In the genomic region with DNA sequence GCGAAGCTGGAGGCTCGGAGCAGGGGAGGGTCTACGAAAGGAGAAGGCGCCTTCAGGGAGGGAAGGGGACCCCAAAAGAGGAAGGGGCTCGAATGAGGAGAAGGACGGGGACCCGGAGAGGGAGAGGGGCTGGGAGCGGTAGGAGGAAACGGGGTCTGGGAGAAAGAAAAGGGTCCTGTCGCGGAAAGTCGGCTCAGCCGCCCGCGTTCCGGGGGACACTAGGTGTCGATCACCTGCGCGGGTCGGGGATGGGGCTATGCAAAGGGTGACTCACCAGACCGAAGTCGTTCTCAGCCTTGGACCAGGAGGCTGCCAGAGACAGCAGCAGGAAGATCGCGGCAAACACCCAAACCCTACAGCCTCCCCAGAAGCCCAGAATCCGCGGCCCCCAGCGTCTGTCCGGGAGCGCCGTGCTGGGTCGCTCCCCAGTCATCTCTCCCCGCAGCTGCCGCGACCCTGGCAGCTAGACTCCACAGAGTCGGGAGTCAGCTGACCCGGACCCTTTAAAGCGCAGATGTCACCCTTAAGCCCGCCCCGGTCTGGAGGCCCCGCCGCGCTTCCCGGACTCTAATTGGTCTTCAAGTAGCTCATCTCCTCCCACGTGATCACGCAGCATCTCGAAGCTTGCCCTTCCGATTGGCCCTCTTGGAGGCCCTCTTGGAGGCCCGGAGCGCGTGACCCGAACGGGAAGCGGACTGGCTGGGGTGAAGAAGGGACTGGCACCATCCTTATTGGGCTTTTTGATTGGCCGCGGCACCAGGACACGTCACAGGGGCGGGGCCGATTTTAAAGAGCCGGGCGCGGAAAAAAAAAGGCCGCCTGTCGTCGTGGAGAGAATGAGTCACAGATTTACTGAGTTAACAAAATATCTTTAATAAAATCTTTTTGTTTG, we compare ENCODE assay signal across 1 cellular context.
A peak's percentile ranks its signal among the peaks of the same experiment; 100 is the strongest.
TF ChIP-seq lines count a peak whose summit lies in the region.

A gene (minus strand): TSS at position 478 of the 892 bp plus-strand sequence. CDS start 45 bp downstream, at position 433.

TF ChIP-seq in K562, 482 proteins besides CTCF, POLR2A, EP300 and RAD21 (continued from another document and continues in another):
- TF ChIP-seq MCM5 (IDR thresholded peaks at IDR 0.05; ENCODE audit: low read depth): no peak
- TF ChIP-seq NFXL1 (CRISPR knock-in tag; IDR thresholded peaks at IDR 0.05): no peak
- TF ChIP-seq, protein P1, sequence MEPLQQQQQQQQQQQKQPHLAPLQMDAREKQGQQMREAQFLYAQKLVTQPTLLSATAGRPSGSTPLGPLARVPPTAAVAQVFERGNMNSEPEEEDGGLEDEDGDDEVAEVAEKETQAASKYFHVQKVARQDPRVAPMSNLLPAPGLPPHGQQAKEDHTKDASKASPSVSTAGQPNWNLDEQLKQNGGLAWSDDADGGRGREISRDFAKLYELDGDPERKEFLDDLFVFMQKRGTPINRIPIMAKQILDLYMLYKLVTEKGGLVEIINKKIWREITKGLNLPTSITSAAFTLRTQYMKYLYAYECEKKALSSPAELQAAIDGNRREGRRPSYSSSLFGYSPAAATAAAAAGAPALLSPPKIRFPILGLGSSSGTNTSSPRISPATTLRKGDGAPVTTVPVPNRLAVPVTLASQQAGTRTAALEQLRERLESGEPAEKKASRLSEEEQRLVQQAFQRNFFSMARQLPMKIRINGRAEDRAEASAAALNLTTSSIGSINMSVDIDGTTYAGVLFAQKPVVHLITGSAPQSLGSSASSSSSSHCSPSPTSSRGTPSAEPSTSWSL (CRISPR knock-in tag; IDR thresholded peaks at IDR 0.05; ENCODE audit: borderline replicate concordance): 0 out of 2 replicates have a peak, but pooled peaks have one; percentile 64
- TF ChIP-seq HNRNPLL (IDR thresholded peaks at IDR 0.05; ENCODE audit: low read depth, low read length, poor library complexity, severe bottlenecking): peak; percentile 5
- peak; percentile 97 for TF ChIP-seq FOXJ2 (tag; IDR thresholded peaks at IDR 0.05)
- no peak for TF ChIP-seq HNRNPL (IDR thresholded peaks at IDR 0.05; ENCODE audit: low read depth, low read length)
- peak; percentile 99 for TF ChIP-seq RAD51 (IDR thresholded peaks at IDR 0.05; ENCODE audit: borderline replicate concordance, low read depth)
- TF ChIP-seq ZSCAN32 (CRISPR knock-in tag; IDR thresholded peaks at IDR 0.05): peak; percentile 76; the same call in 1 of the 2 replicates
- peak; percentile 78 for TF ChIP-seq GABPA (tag; conservative IDR thresholded peaks at IDR 0.05; ENCODE audit: low read depth)
- peak; percentile 42; the same call in 1 of the 2 replicates for TF ChIP-seq MXI1 (IDR thresholded peaks at IDR 0.05; ENCODE audit: low read depth, low read length)
- TF ChIP-seq PHF20 (IDR thresholded peaks at IDR 0.05; ENCODE audit: partially characterized antibody): peak; percentile 68
- TF ChIP-seq, protein P2, sequence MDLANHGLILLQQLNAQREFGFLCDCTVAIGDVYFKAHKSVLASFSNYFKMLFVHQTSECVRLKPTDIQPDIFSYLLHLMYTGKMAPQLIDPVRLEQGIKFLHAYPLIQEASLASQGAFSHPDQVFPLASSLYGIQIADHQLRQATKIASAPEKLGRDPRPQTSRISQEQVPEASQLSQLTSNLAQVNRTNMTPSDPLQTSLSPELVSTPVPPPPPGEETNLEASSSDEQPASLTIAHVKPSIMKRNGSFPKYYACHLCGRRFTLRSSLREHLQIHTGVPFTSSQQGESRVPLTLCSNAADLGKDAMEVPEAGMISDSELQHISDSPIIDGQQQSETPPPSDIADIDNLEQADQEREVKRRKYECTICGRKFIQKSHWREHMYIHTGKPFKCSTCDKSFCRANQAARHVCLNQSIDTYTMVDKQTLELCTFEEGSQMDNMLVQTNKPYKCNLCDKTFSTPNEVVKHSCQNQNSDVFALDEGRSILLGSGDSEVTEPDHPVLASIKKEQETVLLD (IDR thresholded peaks at IDR 0.05): peak; percentile 68; the same call in 1 of the 2 replicates
- TF ChIP-seq DPF2 (IDR thresholded peaks at IDR 0.05): peak; percentile 48
- TF ChIP-seq TCF3 (CRISPR knock-in tag; IDR thresholded peaks at IDR 0.05): peak; percentile 15; the same call in 1 of the 2 replicates
- TF ChIP-seq BRD4 (IDR thresholded peaks at IDR 0.05): no peak
- TF ChIP-seq CREM (IDR thresholded peaks at IDR 0.05; ENCODE audit: low read depth): peak; percentile 96
- TF ChIP-seq, protein P3, sequence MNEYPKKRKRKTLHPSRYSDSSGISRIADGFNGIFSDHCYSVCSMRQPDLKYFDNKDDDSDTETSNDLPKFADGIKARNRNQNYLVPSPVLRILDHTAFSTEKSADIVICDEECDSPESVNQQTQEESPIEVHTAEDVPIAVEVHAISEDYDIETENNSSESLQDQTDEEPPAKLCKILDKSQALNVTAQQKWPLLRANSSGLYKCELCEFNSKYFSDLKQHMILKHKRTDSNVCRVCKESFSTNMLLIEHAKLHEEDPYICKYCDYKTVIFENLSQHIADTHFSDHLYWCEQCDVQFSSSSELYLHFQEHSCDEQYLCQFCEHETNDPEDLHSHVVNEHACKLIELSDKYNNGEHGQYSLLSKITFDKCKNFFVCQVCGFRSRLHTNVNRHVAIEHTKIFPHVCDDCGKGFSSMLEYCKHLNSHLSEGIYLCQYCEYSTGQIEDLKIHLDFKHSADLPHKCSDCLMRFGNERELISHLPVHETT (CRISPR knock-in tag; conservative IDR thresholded peaks at IDR 0.05 in 1 of 2, IDR thresholded peaks at IDR 0.05 in 1 of 2): peak in 1 of 2 experiments; percentile 58; a peak in 1 of 4 replicates
- TF ChIP-seq KLF6 (CRISPR knock-in tag; IDR thresholded peaks at IDR 0.05; ENCODE audit: borderline replicate concordance): peak; percentile 70; the same call in 1 of the 2 replicates
- no peak for TF ChIP-seq KAT8 (IDR thresholded peaks at IDR 0.05; ENCODE audit: low read depth)
- TF ChIP-seq KDM4B (IDR thresholded peaks at IDR 0.05; ENCODE audit: borderline replicate concordance in 2 of 2, low read depth in 1 of 2): peak in 1 of 2 experiments; percentile 69; a peak in 1 of 4 replicates
- TF ChIP-seq HMGN3 (IDR thresholded peaks at IDR 0.05; ENCODE audit: borderline replicate concordance, extremely low read depth, insufficient read length, low read depth, low read length): peak; percentile 88
- TF ChIP-seq ZNF143 (CRISPR knock-in tag; IDR thresholded peaks at IDR 0.05): no peak
- TF ChIP-seq HDAC2 (IDR thresholded peaks at IDR 0.05): peak; percentile 97
- TF ChIP-seq, protein P4, sequence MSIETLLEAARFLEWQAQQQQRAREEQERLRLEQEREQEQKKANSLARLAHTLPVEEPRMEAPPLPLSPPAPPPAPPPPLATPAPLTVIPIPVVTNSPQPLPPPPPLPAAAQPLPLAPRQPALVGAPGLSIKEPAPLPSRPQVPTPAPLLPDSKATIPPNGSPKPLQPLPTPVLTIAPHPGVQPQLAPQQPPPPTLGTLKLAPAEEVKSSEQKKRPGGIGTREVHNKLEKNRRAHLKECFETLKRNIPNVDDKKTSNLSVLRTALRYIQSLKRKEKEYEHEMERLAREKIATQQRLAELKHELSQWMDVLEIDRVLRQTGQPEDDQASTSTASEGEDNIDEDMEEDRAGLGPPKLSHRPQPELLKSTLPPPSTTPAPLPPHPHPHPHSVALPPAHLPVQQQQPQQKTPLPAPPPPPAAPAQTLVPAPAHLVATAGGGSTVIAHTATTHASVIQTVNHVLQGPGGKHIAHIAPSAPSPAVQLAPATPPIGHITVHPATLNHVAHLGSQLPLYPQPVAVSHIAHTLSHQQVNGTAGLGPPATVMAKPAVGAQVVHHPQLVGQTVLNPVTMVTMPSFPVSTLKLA (conservative IDR thresholded peaks at IDR 0.05): peak; percentile 99
- TF ChIP-seq TAF1 (IDR thresholded peaks at IDR 0.05; ENCODE audit: control insufficient read depth, extremely low read depth, insufficient read depth, low read length, severe bottlenecking): peak; percentile 80
- TF ChIP-seq ZNF699 (CRISPR knock-in tag; IDR thresholded peaks at IDR 0.05; ENCODE audit: insufficient replicate concordance): no peak
- TF ChIP-seq, protein P5, sequence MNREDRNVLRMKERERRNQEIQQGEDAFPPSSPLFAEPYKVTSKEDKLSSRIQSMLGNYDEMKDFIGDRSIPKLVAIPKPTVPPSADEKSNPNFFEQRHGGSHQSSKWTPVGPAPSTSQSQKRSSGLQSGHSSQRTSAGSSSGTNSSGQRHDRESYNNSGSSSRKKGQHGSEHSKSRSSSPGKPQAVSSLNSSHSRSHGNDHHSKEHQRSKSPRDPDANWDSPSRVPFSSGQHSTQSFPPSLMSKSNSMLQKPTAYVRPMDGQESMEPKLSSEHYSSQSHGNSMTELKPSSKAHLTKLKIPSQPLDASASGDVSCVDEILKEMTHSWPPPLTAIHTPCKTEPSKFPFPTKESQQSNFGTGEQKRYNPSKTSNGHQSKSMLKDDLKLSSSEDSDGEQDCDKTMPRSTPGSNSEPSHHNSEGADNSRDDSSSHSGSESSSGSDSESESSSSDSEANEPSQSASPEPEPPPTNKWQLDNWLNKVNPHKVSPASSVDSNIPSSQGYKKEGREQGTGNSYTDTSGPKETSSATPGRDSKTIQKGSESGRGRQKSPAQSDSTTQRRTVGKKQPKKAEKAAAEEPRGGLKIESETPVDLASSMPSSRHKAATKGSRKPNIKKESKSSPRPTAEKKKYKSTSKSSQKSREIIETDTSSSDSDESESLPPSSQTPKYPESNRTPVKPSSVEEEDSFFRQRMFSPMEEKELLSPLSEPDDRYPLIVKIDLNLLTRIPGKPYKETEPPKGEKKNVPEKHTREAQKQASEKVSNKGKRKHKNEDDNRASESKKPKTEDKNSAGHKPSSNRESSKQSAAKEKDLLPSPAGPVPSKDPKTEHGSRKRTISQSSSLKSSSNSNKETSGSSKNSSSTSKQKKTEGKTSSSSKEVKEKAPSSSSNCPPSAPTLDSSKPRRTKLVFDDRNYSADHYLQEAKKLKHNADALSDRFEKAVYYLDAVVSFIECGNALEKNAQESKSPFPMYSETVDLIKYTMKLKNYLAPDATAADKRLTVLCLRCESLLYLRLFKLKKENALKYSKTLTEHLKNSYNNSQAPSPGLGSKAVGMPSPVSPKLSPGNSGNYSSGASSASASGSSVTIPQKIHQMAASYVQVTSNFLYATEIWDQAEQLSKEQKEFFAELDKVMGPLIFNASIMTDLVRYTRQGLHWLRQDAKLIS (CRISPR knock-in tag; IDR thresholded peaks at IDR 0.05): peak; percentile 78; the same call in 1 of the 2 replicates
- peak; percentile 94 for TF ChIP-seq CBFA2T2 (conservative IDR thresholded peaks at IDR 0.05)
- no peak for TF ChIP-seq HNRNPK (IDR thresholded peaks at IDR 0.05; ENCODE audit: low read depth, low read length, poor library complexity, severe bottlenecking)
- no peak for TF ChIP-seq CBX8 (IDR thresholded peaks at IDR 0.05; ENCODE audit: borderline replicate concordance, extremely low read depth, low read depth, low read length, poor library complexity, severe bottlenecking)
- 0 out of 2 replicates have a peak, but pooled peaks have one; percentile 13 for TF ChIP-seq CC2D1A (IDR thresholded peaks at IDR 0.05)
- TF ChIP-seq KLF1 (tag; IDR thresholded peaks at IDR 0.05): no peak
- peak; percentile 97 for TF ChIP-seq SUPT5H (IDR thresholded peaks at IDR 0.05)
- TF ChIP-seq, protein P6, sequence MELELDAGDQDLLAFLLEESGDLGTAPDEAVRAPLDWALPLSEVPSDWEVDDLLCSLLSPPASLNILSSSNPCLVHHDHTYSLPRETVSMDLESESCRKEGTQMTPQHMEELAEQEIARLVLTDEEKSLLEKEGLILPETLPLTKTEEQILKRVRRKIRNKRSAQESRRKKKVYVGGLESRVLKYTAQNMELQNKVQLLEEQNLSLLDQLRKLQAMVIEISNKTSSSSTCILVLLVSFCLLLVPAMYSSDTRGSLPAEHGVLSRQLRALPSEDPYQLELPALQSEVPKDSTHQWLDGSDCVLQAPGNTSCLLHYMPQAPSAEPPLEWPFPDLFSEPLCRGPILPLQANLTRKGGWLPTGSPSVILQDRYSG (tag; conservative IDR thresholded peaks at IDR 0.05; ENCODE audit: low read depth): no peak
- peak; percentile 88; the same call in 1 of the 2 replicates for TF ChIP-seq NR4A1 (CRISPR knock-in tag; IDR thresholded peaks at IDR 0.05)
- no peak for TF ChIP-seq NR4A1 (tag; IDR thresholded peaks at IDR 0.05)
- TF ChIP-seq, protein P7, sequence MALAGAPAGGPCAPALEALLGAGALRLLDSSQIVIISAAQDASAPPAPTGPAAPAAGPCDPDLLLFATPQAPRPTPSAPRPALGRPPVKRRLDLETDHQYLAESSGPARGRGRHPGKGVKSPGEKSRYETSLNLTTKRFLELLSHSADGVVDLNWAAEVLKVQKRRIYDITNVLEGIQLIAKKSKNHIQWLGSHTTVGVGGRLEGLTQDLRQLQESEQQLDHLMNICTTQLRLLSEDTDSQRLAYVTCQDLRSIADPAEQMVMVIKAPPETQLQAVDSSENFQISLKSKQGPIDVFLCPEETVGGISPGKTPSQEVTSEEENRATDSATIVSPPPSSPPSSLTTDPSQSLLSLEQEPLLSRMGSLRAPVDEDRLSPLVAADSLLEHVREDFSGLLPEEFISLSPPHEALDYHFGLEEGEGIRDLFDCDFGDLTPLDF (CRISPR knock-in tag; IDR thresholded peaks at IDR 0.05): peak; percentile 79; the same call in 1 of the 2 replicates
- TF ChIP-seq, protein P8, sequence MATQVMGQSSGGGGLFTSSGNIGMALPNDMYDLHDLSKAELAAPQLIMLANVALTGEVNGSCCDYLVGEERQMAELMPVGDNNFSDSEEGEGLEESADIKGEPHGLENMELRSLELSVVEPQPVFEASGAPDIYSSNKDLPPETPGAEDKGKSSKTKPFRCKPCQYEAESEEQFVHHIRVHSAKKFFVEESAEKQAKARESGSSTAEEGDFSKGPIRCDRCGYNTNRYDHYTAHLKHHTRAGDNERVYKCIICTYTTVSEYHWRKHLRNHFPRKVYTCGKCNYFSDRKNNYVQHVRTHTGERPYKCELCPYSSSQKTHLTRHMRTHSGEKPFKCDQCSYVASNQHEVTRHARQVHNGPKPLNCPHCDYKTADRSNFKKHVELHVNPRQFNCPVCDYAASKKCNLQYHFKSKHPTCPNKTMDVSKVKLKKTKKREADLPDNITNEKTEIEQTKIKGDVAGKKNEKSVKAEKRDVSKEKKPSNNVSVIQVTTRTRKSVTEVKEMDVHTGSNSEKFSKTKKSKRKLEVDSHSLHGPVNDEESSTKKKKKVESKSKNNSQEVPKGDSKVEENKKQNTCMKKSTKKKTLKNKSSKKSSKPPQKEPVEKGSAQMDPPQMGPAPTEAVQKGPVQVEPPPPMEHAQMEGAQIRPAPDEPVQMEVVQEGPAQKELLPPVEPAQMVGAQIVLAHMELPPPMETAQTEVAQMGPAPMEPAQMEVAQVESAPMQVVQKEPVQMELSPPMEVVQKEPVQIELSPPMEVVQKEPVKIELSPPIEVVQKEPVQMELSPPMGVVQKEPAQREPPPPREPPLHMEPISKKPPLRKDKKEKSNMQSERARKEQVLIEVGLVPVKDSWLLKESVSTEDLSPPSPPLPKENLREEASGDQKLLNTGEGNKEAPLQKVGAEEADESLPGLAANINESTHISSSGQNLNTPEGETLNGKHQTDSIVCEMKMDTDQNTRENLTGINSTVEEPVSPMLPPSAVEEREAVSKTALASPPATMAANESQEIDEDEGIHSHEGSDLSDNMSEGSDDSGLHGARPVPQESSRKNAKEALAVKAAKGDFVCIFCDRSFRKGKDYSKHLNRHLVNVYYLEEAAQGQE (CRISPR knock-in tag; IDR thresholded peaks at IDR 0.05; ENCODE audit: low read depth): 0 out of 2 replicates have a peak, but pooled peaks have one; percentile 70
- TF ChIP-seq ERF (CRISPR knock-in tag; IDR thresholded peaks at IDR 0.05): peak; percentile 83; the same call in 1 of the 2 replicates
- no peak; the same call in 1 of the 2 replicates for TF ChIP-seq ZNF668 (CRISPR knock-in tag; IDR thresholded peaks at IDR 0.05)
- no peak for TF ChIP-seq KLF10 (CRISPR knock-in tag; IDR thresholded peaks at IDR 0.05)
- peak; percentile 76; the same call in 1 of the 2 replicates for TF ChIP-seq TRIM28 (IDR thresholded peaks at IDR 0.05)
- TF ChIP-seq, protein P9, sequence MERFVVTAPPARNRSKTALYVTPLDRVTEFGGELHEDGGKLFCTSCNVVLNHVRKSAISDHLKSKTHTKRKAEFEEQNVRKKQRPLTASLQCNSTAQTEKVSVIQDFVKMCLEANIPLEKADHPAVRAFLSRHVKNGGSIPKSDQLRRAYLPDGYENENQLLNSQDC (CRISPR knock-in tag; IDR thresholded peaks at IDR 0.05): 0 out of 2 replicates have a peak, but pooled peaks have one; percentile 37
- peak; percentile 68; the same call in 1 of the 2 replicates for TF ChIP-seq ZNF23 (CRISPR knock-in tag; IDR thresholded peaks at IDR 0.05)
